In genomic region chr14:100652739-100653138, GRCh38 we compare ENCODE assay signal across 15 cellular contexts.
"Had no signal": no experiment of that assay in that cellular context is flagged by ENCODE, and none has a peak within 500 bp of the region (broad histone marks: within the 10 kb centered on the region; RNA-seq: fewer than 3 reads in every experiment).

No MANE protein-coding gene starts in this region.

- H3K4me3 ChIP-seq: ascending aorta, lung, thyroid gland had no signal

- H3K9me3 ChIP-seq: ascending aorta, thyroid gland had no signal

- H3K27ac ChIP-seq: ascending aorta, thyroid gland, VCaP had no signal

- ATAC-seq: activated naive CD8-positive, alpha-beta T cell treated with anti-CD3 and anti-CD28 coated beads, Interleukin-2, amount 50 U/mL, for 24 hours; left lobe of liver had no signal

- DNase-seq: activated CD4-positive, CD25-positive, alpha-beta regulatory T cell treated with anti-CD3 and anti-CD28 coated beads, Interleukin-2, amount 50 U/mL, for 72 hours; activated effector memory CD4-positive, alpha-beta T cell treated with Interleukin-2 at 50 U/mL for 16 hours; cerebellar nuclear complex; cortex of kidney; effector CD4-positive, alpha-beta T cell; hippocampal formation; islet precursor cell; nucleus accumbens; retina; thyroid gland had no signal

- H3K4me1 ChIP-seq: ascending aorta, thyroid gland had no signal

- H3K36me3 ChIP-seq: ascending aorta, thyroid gland had no signal

- H3K27me3 ChIP-seq: ascending aorta, thyroid gland had no signal
